In genomic region chr15:40047413-40048154, GRCh38 we compare ENCODE assay signal across 8 cellular contexts. TPM values are rescaled to one million over a fixed set of nuclear protein-coding genes. Genes with fewer than 3 reads are reported as not detected.
DNase-seq lines count a peak whose midpoint lies in the region; ATAC-seq, FAIRE-seq and TF ChIP-seq lines count a peak whose summit lies in the region.

No MANE protein-coding gene starts in this region.

- H3K27me3 ChIP-seq in RWPE2 (ENCODE audit: insufficient read depth, poor library complexity, severe bottlenecking) (no peaks in the 10 kb centered on the region), left lung (no peaks in the 10 kb centered on the region)

- H3K4me3 ChIP-seq in RWPE2 (ENCODE audit: severe bottlenecking): no peak overlapping the region
- H3K4me3 ChIP-seq in left lung: no peak overlapping the region

- ATAC-seq in GM18870 (IDR thresholded peaks at IDR 0.05; ENCODE audit: unreplicated experiment) (peak; percentile 48), HG03196 (IDR thresholded peaks at IDR 0.05; ENCODE audit: unreplicated experiment) (peak; percentile 49), RWPE2 (ENCODE audit: low read depth) (peak; percentile 55), left lung (peak; percentile 59)

- H3K9me3 ChIP-seq in RWPE2 (ENCODE audit: severe bottlenecking) (no peaks in the 10 kb centered on the region), left lung (no peaks in the 10 kb centered on the region)

- H3K4me1 ChIP-seq in RWPE2 (ENCODE audit: insufficient read depth, poor library complexity, severe bottlenecking): peaks cover 27% of the 10 kb centered on the region
- H3K4me1 ChIP-seq in left lung: peaks cover 25 to 59% of the 10 kb centered on the region in 2 donors

- intact Hi-C loops in left lung (cut with DNase I): loop anchor here in 1 of 2 donors (5.0 kb wide), 2 partner anchors 60 to 225 kb away; partner anchors contain the start of gene BMF

- no peak for FAIRE-seq in frontal cortex (lab: Jason Lieb, UNC)

- H3K27ac ChIP-seq in RWPE2 (ENCODE audit: poor library complexity, severe bottlenecking): peak overlapping the region; percentile 79
- peak overlapping the region; percentile 81 to 90 for H3K27ac ChIP-seq in left lung

- DNase-seq in ACHN: peak; percentile 31
- DNase-seq in RWPE2 (ENCODE audit: low spot score): peak; percentile 85
- DNase-seq in astrocyte of the hippocampus (ENCODE audit: low read depth, low spot score): peak; percentile 60
- DNase-seq in left lung: peak; percentile 81 to 85
- DNase-seq in stimulated activated CD8-positive, alpha-beta memory T cell treated with anti-CD3 and anti-CD28 coated beads, Interleukin-4, amount 100 ng/mL, for 48 hours: peak; percentile 81
- no peak for DNase-seq in frontal cortex (ENCODE audit: low spot score in 2 of 2)

- in situ Hi-C loops in ACHN (cut with HindIII; ENCODE audit: low pct_ligation_motif_present, low pct_unique_long_range_greater_than_20kb, low sequenced_read_pairs): no loop called here

- no peak for TF ChIP-seq CTCF in RWPE2 (IDR thresholded peaks at IDR 0.05; ENCODE audit: poor library complexity, severe bottlenecking)
- no peak for TF ChIP-seq CTCF in left lung (IDR thresholded peaks at IDR 0.05)

- no peaks in the 10 kb centered on the region for H3K36me3 ChIP-seq in RWPE2 (ENCODE audit: low read depth)
- no peaks in the 10 kb centered on the region for H3K36me3 ChIP-seq in left lung

RNA-seq across cellular contexts. Expression of gene SRP14, which starts 8.6 kb away (rescaled TPM):
- 100 to 1,000 TPM; 159 to 166 TPM for total RNA-seq in left lung
- total RNA-seq in frontal cortex: 102 TPM

Comparison
In these comparisons a context has a peak if more than half of its experiments do, and no peak if none do; other contexts are left out.
1. DNase-seq: peak in ACHN (single experiment), RWPE2 (single experiment), astrocyte of the hippocampus (single experiment), left lung (2 of 2) and stimulated activated CD8-positive, alpha-beta memory T cell treated with anti-CD3 and anti-CD28 coated beads, Interleukin-4, amount 100 ng/mL, for 48 hours (single experiment); none in frontal cortex (0 of 2).
2. Peak in every context shown above with its lines, with median percentiles within 50 percentile points of each other: ATAC-seq.